9 cellular contexts compared by ENCODE assay signal in the genomic region with DNA sequence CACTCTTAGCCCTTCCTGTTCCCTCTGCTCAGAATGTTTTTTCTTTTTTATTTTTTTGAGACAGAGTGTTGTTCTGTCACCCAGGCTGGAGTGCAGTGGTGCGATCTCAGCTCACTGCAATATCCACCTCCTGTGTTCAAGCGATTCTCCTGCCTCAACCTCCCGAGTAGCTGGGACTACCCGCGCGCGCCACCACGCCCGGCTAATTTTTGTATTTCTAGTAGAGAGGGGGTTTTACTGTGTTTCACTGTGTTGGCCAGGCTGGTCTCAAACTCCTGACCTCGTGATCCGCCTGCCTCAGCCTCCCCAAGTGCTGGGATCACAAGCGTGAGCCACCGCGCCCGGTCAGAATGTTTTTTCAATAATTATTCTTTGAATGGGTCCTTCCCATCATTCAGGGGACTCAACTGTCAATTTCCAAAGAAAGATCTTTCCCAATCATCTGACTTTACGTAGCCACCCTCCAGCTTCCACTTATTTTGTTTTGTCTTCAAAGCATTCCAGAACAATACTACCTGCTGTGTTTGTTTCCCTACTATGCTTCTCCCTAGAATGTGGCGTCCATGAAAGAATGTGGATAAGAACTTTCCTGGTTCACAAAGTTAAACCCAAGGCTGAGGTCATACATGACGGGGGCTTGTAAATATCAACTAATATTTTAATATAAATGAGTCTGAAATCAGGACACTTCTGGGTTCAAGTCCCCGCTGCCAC. TPM values are rescaled to one million over a fixed set of nuclear protein-coding genes. Genes with fewer than 3 reads are reported as not detected.
A peak's percentile ranks its signal among the peaks of the same experiment; 100 is the strongest.
DNase-seq lines count a peak whose midpoint lies in the region; ATAC-seq and TF ChIP-seq lines count a peak whose summit lies in the region.
"Had no signal": no experiment of that assay in that cellular context is flagged by ENCODE, and none has a peak within 500 bp of the region (broad histone marks: within the 10 kb centered on the region; RNA-seq: fewer than 3 reads in every experiment).

No MANE protein-coding gene starts in this region.

- peaks cover 13 to 20% (median 16%) of the 10 kb centered on the region in 3 donors for H3K4me1 Mint-ChIP-seq in IgD-negative memory B cell
- H3K4me1 Mint-ChIP-seq in central memory CD8-positive, alpha-beta T cell: peaks cover 37% of the 10 kb centered on the region

- H3K36me3 Mint-ChIP-seq in IgD-negative memory B cell: peaks cover 1% of the 10 kb centered on the region
- peaks cover 38% of the 10 kb centered on the region for H3K36me3 Mint-ChIP-seq in central memory CD8-positive, alpha-beta T cell (ENCODE audit: insufficient read depth)

- peak overlapping the region; percentile 98 for H3K9ac ChIP-seq in mucosa of stomach (ENCODE audit: low read length)

- H3K36me3 ChIP-seq in A673 (ENCODE audit: insufficient read depth, low read length, poor library complexity, severe bottlenecking) (peaks cover 33% of the 10 kb centered on the region), mucosa of stomach (ENCODE audit: control insufficient read depth, insufficient read depth, low read length) (no peaks in the 10 kb centered on the region)

- H3K4me3 ChIP-seq in A673 (ENCODE audit: low read depth, low read length, poor library complexity, severe bottlenecking) (peak overlapping the region; percentile 89), mucosa of stomach (ENCODE audit: low read length) (peak overlapping the region; percentile 99)

- no peak for ATAC-seq in central memory CD8-positive, alpha-beta T cell (replicated peaks; ENCODE audit: extremely low read depth, poor library complexity, severe bottlenecking)
- no peak for ATAC-seq in HG03460 (IDR thresholded peaks at IDR 0.05; ENCODE audit: unreplicated experiment)

- no peaks in the 10 kb centered on the region for H3K27me3 Mint-ChIP-seq in IgD-negative memory B cell
- H3K27me3 Mint-ChIP-seq in central memory CD8-positive, alpha-beta T cell: no peaks in the 10 kb centered on the region

- no peak for DNase-seq in A673 (ENCODE audit: low spot score)
- no peak for DNase-seq in central memory CD8-positive, alpha-beta T cell (ENCODE audit: low spot score in 2 of 2)
- DNase-seq in NCI-H1417 treated with DMSO at 0.1 percent for 48 hours (lab: John Stamatoyannopoulos, UW): no peak
- DNase-seq in NCI-H2171 (lab: John Stamatoyannopoulos, UW): no peak
- DNase-seq in OCI-M2 (lab: John Stamatoyannopoulos, UW; ENCODE audit: unreplicated experiment): no peak
- DNase-seq: stimulated activated CD4-positive, alpha-beta T cell treated with anti-CD3 and anti-CD28 coated beads, Interleukin-2, amount 100 ng/mL, for 48 hours had no signal

- peak overlapping the region; percentile 95 to 99 (median 98) for H3K4me3 Mint-ChIP-seq in IgD-negative memory B cell
- peak overlapping the region; percentile 99 for H3K4me3 Mint-ChIP-seq in central memory CD8-positive, alpha-beta T cell

- POLR2A ChIA-PET in A673 (lab: Charles Lee; ENCODE audit: low non-redundant PET): interaction anchor here (0.6 kb wide), 1 partner anchor 581 kb away, joined by 4 read pairs; no protein-coding TSS in a partner anchor

- H3K4me1 ChIP-seq in A673 (ENCODE audit: insufficient read depth, low read length, poor library complexity, severe bottlenecking) (peaks cover 22% of the 10 kb centered on the region), mucosa of stomach (ENCODE audit: control insufficient read depth, insufficient read depth, low read length) (peaks cover 24% of the 10 kb centered on the region)

- H3K27ac ChIP-seq in A673 (ENCODE audit: low read depth, low read length, poor library complexity, severe bottlenecking): peak overlapping the region; percentile 93

- no peaks in the 10 kb centered on the region for H3K9me3 ChIP-seq in A673 (ENCODE audit: low read depth, low read length, poor library complexity, severe bottlenecking)
- H3K9me3 ChIP-seq in mucosa of stomach (ENCODE audit: control insufficient read depth, low read length): no peaks in the 10 kb centered on the region

- intact Hi-C loops in A673 (cut with micrococcal nuclease; ENCODE audit: unreplicated experiment): no loop called here

- no peaks in the 10 kb centered on the region for H3K9me3 Mint-ChIP-seq in IgD-negative memory B cell
- no peaks in the 10 kb centered on the region for H3K9me3 Mint-ChIP-seq in central memory CD8-positive, alpha-beta T cell

- TF ChIP-seq CTCF in A673 (conservative IDR thresholded peaks at IDR 0.05; ENCODE audit: low read depth, low read length): no peak

- CTCF ChIA-PET in A673 (lab: Charles Lee): no interaction called here

- no peaks in the 10 kb centered on the region for H3K27me3 ChIP-seq in A673 (replicated peaks; ENCODE audit: insufficient read depth, low read depth, low read length, poor library complexity)
- H3K27me3 ChIP-seq in mucosa of stomach (ENCODE audit: control insufficient read depth, insufficient read depth, low read length): no peaks in the 10 kb centered on the region

- H3K27ac Mint-ChIP-seq in IgD-negative memory B cell: peak overlapping the region; percentile 97 to 98 (median 98)
- H3K27ac Mint-ChIP-seq in central memory CD8-positive, alpha-beta T cell (ENCODE audit: low read depth): peak overlapping the region; percentile 100

- TSS peak; percentile 76 for BruUV-seq in A673 (replicated peaks; lab: Mats Ljungman, UMichigan)

RNA-seq across cellular contexts. Expression of gene NDUFA7, which starts 1.2 kb away (rescaled TPM):
- 70.2 and 83.5 TPM in 2 replicates for total RNA-seq in A673 (2021)
- polyA plus RNA-seq in IgD-negative memory B cell: 141 TPM

RNA-seq across cellular contexts. Expression of gene RPS28, which starts 1.3 kb away (rescaled TPM):
- total RNA-seq in A673 (2021): 1,301 and 1,324 TPM in 2 replicates
- polyA plus RNA-seq in IgD-negative memory B cell: 2,981 TPM

RNA-seq across cellular contexts. Expression of gene CD320, which starts 11.8 kb away (rescaled TPM):
- 121 and 135 TPM in 2 replicates for total RNA-seq in A673 (2021)
- 34.4 TPM for polyA plus RNA-seq in IgD-negative memory B cell

RNA-seq across cellular contexts. Expression of gene KANK3, which starts 23.1 kb away (rescaled TPM):
- 0.73 and 1.1 TPM in 2 replicates for total RNA-seq in A673 (2021)
- not detected for polyA plus RNA-seq in IgD-negative memory B cell

RNA-seq across cellular contexts. Expression of gene ANGPTL4, which starts 44.0 kb away (rescaled TPM):
- total RNA-seq in A673 (2021): 1.1 and 1.7 TPM in 2 replicates
- polyA plus RNA-seq in IgD-negative memory B cell: not detected
